ENCODE assay signal across 10 cellular contexts in genomic region chr2:151287513-151288250, GRCh38. TPM values are rescaled to one million over a fixed set of nuclear protein-coding genes. Genes with fewer than 3 reads are reported as not detected.
A peak's percentile ranks its signal among the peaks of the same experiment; 100 is the strongest.
DNase-seq lines count a peak whose midpoint lies in the region; ATAC-seq and TF ChIP-seq lines count a peak whose summit lies in the region.
"Had no signal": no experiment of that assay in that cellular context is flagged by ENCODE, and none has a peak within 500 bp of the region (broad histone marks: within the 10 kb centered on the region; RNA-seq: fewer than 3 reads in every experiment).

No MANE protein-coding gene starts in this region.

- peak overlapping the region; percentile 81 to 94 (median 89) for H3K4me2 ChIP-seq in BLaER1 treated with 17β-estradiol and CSF1 and Interleukin-3, amounts not matched to agents 10 nM and 100 nM
- H3K4me2 ChIP-seq in fibroblast of lung (ENCODE audit: extremely low read depth, insufficient read depth, low read length), result peak overlapping the region; percentile 54

- no TSS peak for BruUV-seq in Panc1 (replicated peaks; lab: Mats Ljungman, UMichigan)

- DNase-seq in Panc1 (ENCODE audit: low read depth, low spot score) (no peak), fibroblast of lung (ENCODE audit: low read depth in 2 of 2) (no peak), ureter (ENCODE audit: low spot score) (no peak), NCI-H446 (lab: John Stamatoyannopoulos, UW) (no peak), middle frontal gyrus (ENCODE audit: extremely low spot score, low spot score) (no peak)
- DNase-seq: pancreas had no signal

- intact Hi-C loops in Panc1 (cut with micrococcal nuclease; ENCODE audit: unreplicated experiment), result no loop called here

- peaks cover 0 to 7% (median under 1%) of the 10 kb centered on the region in 11 experiments; a peak in 6 of 22 replicates for H3K36me3 ChIP-seq in BLaER1 treated with 17β-estradiol and CSF1 and Interleukin-3, amounts not matched to agents 10 nM and 100 nM
- H3K36me3 ChIP-seq in Panc1 (ENCODE audit: control insufficient read depth, insufficient read depth, low read length) (no peaks in the 10 kb centered on the region), fibroblast of lung (ENCODE audit: control insufficient read depth, insufficient read depth, low read length) (no peaks in the 10 kb centered on the region)
- H3K36me3 ChIP-seq: pancreas had no signal

- H3K27ac ChIP-seq in BLaER1 treated with 17β-estradiol and CSF1 and Interleukin-3, amounts not matched to agents 10 nM and 100 nM, result peak overlapping the region in 3 of 11 experiments; percentile 92 to 98 (median 97); a peak in 4 of 22 replicates
- H3K27ac ChIP-seq in Panc1 (ENCODE audit: low read length), result peak overlapping the region; percentile 95
- no peak overlapping the region for H3K27ac ChIP-seq in fibroblast of lung (ENCODE audit: insufficient read depth, low read length)
- H3K27ac ChIP-seq: epithelial cell of prostate, pancreas had no signal

- POLR2A ChIA-PET in Panc1 (lab: Charles Lee), result no interaction called here

- CTCF ChIA-PET in Panc1 (lab: Charles Lee), result no interaction called here

- H3K4me3 ChIP-seq in BLaER1 treated with 17β-estradiol and CSF1 and Interleukin-3, amounts not matched to agents 10 nM and 100 nM, result peak overlapping the region in 8 of 10 experiments; percentile 68 to 87 (median 72); a peak in 11 of 20 replicates
- peak overlapping the region; percentile 57 to 74 for H3K4me3 ChIP-seq in Panc1 (ENCODE audit: low read depth in 2 of 2, low read length in 2 of 2)
- H3K4me3 ChIP-seq in fibroblast of lung (replicated peaks in 1 of 4; ENCODE audit: control extremely low read depth in 1 of 4, insufficient read depth in 1 of 4, low read depth in 3 of 4, low read length in 4 of 4), result no peak overlapping the region

- peak overlapping the region in 2 of 11 experiments; percentile 94 to 95; a peak in 3 of 22 replicates for H3K9ac ChIP-seq in BLaER1 treated with 17β-estradiol and CSF1 and Interleukin-3, amounts not matched to agents 10 nM and 100 nM
- H3K9ac ChIP-seq in fibroblast of lung (ENCODE audit: insufficient read depth, low read length), result no peak overlapping the region

- no peaks in the 10 kb centered on the region for H3K27me3 ChIP-seq in BLaER1 treated with 17β-estradiol and CSF1 and Interleukin-3, amounts not matched to agents 10 nM and 100 nM
- H3K27me3 ChIP-seq in Panc1 (ENCODE audit: control insufficient read depth, insufficient read depth, low read length) (no peaks in the 10 kb centered on the region), fibroblast of lung (ENCODE audit: control insufficient read depth, insufficient read depth, low read length) (no peaks in the 10 kb centered on the region)
- H3K27me3 ChIP-seq: pancreas had no signal

- H3K4me1 ChIP-seq in BLaER1 treated with 17β-estradiol and CSF1 and Interleukin-3, amounts not matched to agents 10 nM and 100 nM, result peaks cover 26 to 45% (median 34%) of the 10 kb centered on the region in 10 experiments
- H3K4me1 ChIP-seq in Panc1 (ENCODE audit: control insufficient read depth, insufficient read depth, low read length) (peaks cover 17% of the 10 kb centered on the region), fibroblast of lung (ENCODE audit: control insufficient read depth, extremely low read depth, insufficient read depth, low read length) (peaks cover 3% of the 10 kb centered on the region)

- in situ Hi-C loops in Panc1 (cut with HindIII; ENCODE audit: low pct_unique_long_range_greater_than_20kb, low sequenced_read_pairs), result no loop called here

- no peaks in the 10 kb centered on the region for H3K9me3 ChIP-seq in BLaER1 treated with 17β-estradiol and CSF1 and Interleukin-3, amounts not matched to agents 10 nM and 100 nM (replicated peaks in 1 of 11)
- H3K9me3 ChIP-seq in Panc1 (ENCODE audit: control insufficient read depth, insufficient read depth, low read depth, low read length) (no peaks in the 10 kb centered on the region), fibroblast of lung (ENCODE audit: control insufficient read depth, insufficient read depth, low read depth, low read length) (no peaks in the 10 kb centered on the region)
- H3K9me3 ChIP-seq: pancreas had no signal

- H2AFZ ChIP-seq in fibroblast of lung (ENCODE audit: low read length), result no peak overlapping the region

- H4K20me1 ChIP-seq in BLaER1 treated with 17β-estradiol and CSF1 and Interleukin-3, amounts not matched to agents 10 nM and 100 nM, result no peaks in the 10 kb centered on the region; a peak in 2 of 22 replicates
- H4K20me1 ChIP-seq in fibroblast of lung (ENCODE audit: control insufficient read depth, extremely low read depth, insufficient read depth, low read length), result no peaks in the 10 kb centered on the region

- TF ChIP-seq CTCF in Panc1 (IDR thresholded peaks at IDR 0.05) (no peak), fibroblast of lung (conservative IDR thresholded peaks at IDR 0.05 in 1 of 2, IDR thresholded peaks at IDR 0.05 in 1 of 2; ENCODE audit: low read depth in 1 of 2, low read length in 2 of 2) (no peak)

- ATAC-seq in GM18511 (IDR thresholded peaks at IDR 0.05; ENCODE audit: unreplicated experiment) (peak; percentile 2), Panc1 (peak; percentile 13), GM19351 (IDR thresholded peaks at IDR 0.05; ENCODE audit: unreplicated experiment) (no peak)
- ATAC-seq: pancreas had no signal

- H3K79me2 ChIP-seq in fibroblast of lung (ENCODE audit: control insufficient read depth, insufficient read depth, low read length), result peaks cover 7% of the 10 kb centered on the region

RNA-seq across cellular contexts. Expression of gene NMI, which starts 1.8 kb away (rescaled TPM):
- 24.5 TPM for total RNA-seq in Panc1 (2021; ENCODE audit: unreplicated experiment)
- 13.3 TPM for polyA plus RNA-seq in Panc1 (2012; ENCODE audit: insufficient read length)
- total RNA-seq in fibroblast of lung, result 17.7 and 18.3 TPM in 2 replicates
- polyA plus RNA-seq in fibroblast of lung, result 17.8 TPM in 2 replicates
- 18.1 and 19.0 TPM in 2 replicates for polyA plus RNA-seq in fibroblast of lung (2012)
- polyA minus RNA-seq in fibroblast of lung (ENCODE audit: low replicate concordance), result 0.71 and 0.85 TPM in 2 replicates
- total RNA-seq in ureter, result 13.2 TPM

RNA-seq across cellular contexts. Expression of gene RBM43, which starts 26.0 kb away (rescaled TPM):
- total RNA-seq in Panc1 (2021; ENCODE audit: unreplicated experiment), result 3.7 TPM
- polyA plus RNA-seq in Panc1 (2012; ENCODE audit: insufficient read length), result 1.7 TPM
- 4.9 and 12.4 TPM in 2 replicates for total RNA-seq in fibroblast of lung
- polyA plus RNA-seq in fibroblast of lung, result 8.5 and 13.8 TPM in 2 replicates
- polyA plus RNA-seq in fibroblast of lung (2012), result 5.3 and 8.6 TPM in 2 replicates
- polyA minus RNA-seq in fibroblast of lung (ENCODE audit: low replicate concordance), result 1.7 and 3.1 TPM in 2 replicates
- total RNA-seq in ureter, result 13.4 TPM

Comparison
In these comparisons a context has a peak if more than half of its experiments do, and no peak if none do; other contexts are left out.
1. H3K4me3 ChIP-seq: peak in BLaER1 treated with 17β-estradiol and CSF1 and Interleukin-3, amounts not matched to agents 10 nM and 100 nM (8 of 10) and Panc1 (2 of 2); none in fibroblast of lung (0 of 4).